Comparison of ENCODE assay signal across 12 cellular contexts in genomic region chr15:90075420-90076289, GRCh38. TPM values are rescaled to one million over a fixed set of nuclear protein-coding genes. Genes with fewer than 3 reads are reported as not detected.
DNase-seq lines count a peak whose midpoint lies in the region; ATAC-seq and TF ChIP-seq lines count a peak whose summit lies in the region.
"Had no signal": no experiment of that assay in that cellular context is flagged by ENCODE, and none has a peak within 500 bp of the region (broad histone marks: within the 10 kb centered on the region; RNA-seq: fewer than 3 reads in every experiment).

No MANE protein-coding gene starts in this region.

- no peak for TF ChIP-seq CTCF in WTC11 (IDR thresholded peaks at IDR 0.05)

- no peak overlapping the region for H3K4me3 ChIP-seq in skin epidermis
- H3K4me3 ChIP-seq: A549, thoracic aorta had no signal

- no peaks in the 10 kb centered on the region for H3K27me3 Mint-ChIP-seq in WTC11 (ENCODE audit: low read depth)

- peak; percentile 59 for DNase-seq in activated CD4-positive, alpha-beta T cell treated with anti-CD3 and anti-CD28 coated beads for 48 hours
- DNase-seq in activated CD4-positive, alpha-beta T cell treated with anti-CD3 and anti-CD28 coated beads, Interleukin-2, amount 50 U/mL, for 4 hours: no peak
- DNase-seq in WTC11 (ENCODE audit: low spot score) (peak; percentile 46), iPS-NIHi11 (ENCODE audit: low spot score) (peak; percentile 45), COLO829 (ENCODE audit: low spot score) (no peak)
- DNase-seq: effector CD8-positive, alpha-beta T cell had no signal

- peak overlapping the region; percentile 5; the same call in 1 of the 2 replicates for H3K4me3 Mint-ChIP-seq in WTC11

- H3K36me3 Mint-ChIP-seq in WTC11: peaks cover 16% of the 10 kb centered on the region

- peak; percentile 61 for ATAC-seq in WTC11
- no peak for ATAC-seq in GM21619 (IDR thresholded peaks at IDR 0.05; ENCODE audit: unreplicated experiment)
- ATAC-seq in GM19463 (IDR thresholded peaks at IDR 0.05; ENCODE audit: unreplicated experiment): no peak
- ATAC-seq: A549, Right ventricle myocardium inferior had no signal

- H3K27ac Mint-ChIP-seq in WTC11: peak overlapping the region; percentile 97

- POLR2A ChIA-PET in WTC11 (lab: Charles Lee): interaction anchor here (0.5 to 1.1 kb wide), 5 partner anchors 13 to 91 kb away, joined by 3 to 5 read pairs (median 3); no protein-coding TSS in a partner anchor

- peak overlapping the region in 20 of 21 experiments; percentile 4 to 85 (median 67) for H3K27ac ChIP-seq in skin epidermis
- H3K27ac ChIP-seq: A549, thoracic aorta had no signal

- CTCF ChIA-PET in WTC11 (lab: Charles Lee): interaction anchor here (0.7 to 3.2 kb wide), 17 partner anchors 11 to 315 kb away, joined by 3 to 25 read pairs (median 4); partner anchors contain the start of gene AP3S2

- H3K4me1 Mint-ChIP-seq in WTC11: peaks cover 14% of the 10 kb centered on the region

- H3K9me3 Mint-ChIP-seq in WTC11: no peaks in the 10 kb centered on the region

TF ChIP-seq in WTC11, 78 proteins besides CTCF, POLR2A, EP300 and RAD21:
- TF ChIP-seq ETV6 (CRISPR knock-in tag; IDR thresholded peaks at IDR 0.05): no peak
- no peak for TF ChIP-seq FOXK1 (CRISPR knock-in tag; IDR thresholded peaks at IDR 0.05)
- no peak for TF ChIP-seq ZNF317 (CRISPR knock-in tag; IDR thresholded peaks at IDR 0.05; ENCODE audit: borderline replicate concordance, low read depth)
- no peak for TF ChIP-seq CBFB (CRISPR knock-in tag; IDR thresholded peaks at IDR 0.05; ENCODE audit: low read depth)
- TF ChIP-seq GRHL2 (CRISPR knock-in tag; IDR thresholded peaks at IDR 0.05; ENCODE audit: insufficient replicate concordance, severe bottlenecking): no peak
- TF ChIP-seq FOXP1 (CRISPR knock-in tag; IDR thresholded peaks at IDR 0.05; ENCODE audit: borderline replicate concordance): no peak
- no peak for TF ChIP-seq MAX (CRISPR knock-in tag; IDR thresholded peaks at IDR 0.05)

RNA-seq across cellular contexts. Expression of gene IDH2, which starts 26.6 kb away (rescaled TPM):
- 53.3 to 80.3 TPM (median 72.3 TPM) in 3 replicates for total RNA-seq in WTC11 (2021)

Comparison
In these comparisons a context has a peak if more than half of its experiments do, and no peak if none do; other contexts are left out.
1. DNase-seq: peak in activated CD4-positive, alpha-beta T cell treated with anti-CD3 and anti-CD28 coated beads for 48 hours (single experiment), WTC11 (single experiment) and iPS-NIHi11 (single experiment); none in activated CD4-positive, alpha-beta T cell treated with anti-CD3 and anti-CD28 coated beads, Interleukin-2, amount 50 U/mL, for 4 hours (0 of 2) and COLO829 (single experiment).